Comparison of ENCODE assay signal across 17 cellular contexts in genomic region chr15:29105151-29105785, GRCh38.
"Had no signal": no experiment of that assay in that cellular context is flagged by ENCODE, and none has a peak within 500 bp of the region (broad histone marks: within the 10 kb centered on the region; RNA-seq: fewer than 3 reads in every experiment).

No MANE protein-coding gene starts in this region.

- H3K36me3 ChIP-seq: ascending aorta, thyroid gland had no signal

- H3K4me1 ChIP-seq: ascending aorta, foreskin keratinocyte had no signal

- H3K27ac ChIP-seq: ascending aorta, foreskin keratinocyte, thyroid gland had no signal

- DNase-seq: activated CD4-positive, alpha-beta T cell treated with anti-CD3 and anti-CD28 coated beads, Interleukin-2, amount 10 ng/mL, durations not matched to agents 24 days and 14 days; activated CD8-positive, alpha-beta memory T cell treated with anti-CD3 and anti-CD28 coated beads, Interleukin-2, amount 50 U/mL, for 48 hours; activated CD8-positive, alpha-beta T cell treated with anti-CD3 and anti-CD28 coated beads, Interleukin-2, amount 10 ng/mL, durations not matched to agents 7 days and 5 days; activated effector memory CD4-positive, alpha-beta T cell treated with anti-CD3 and anti-CD28 coated beads, Interleukin-2, amount 50 U/mL, for 16 hours; activated naive CD4-positive, alpha-beta T cell treated with anti-CD3 and anti-CD28 coated beads, Interleukin-2, amount 50 U/mL, for 16 hours; activated T-cell treated with anti-CD3 and anti-CD28 coated beads, Interleukin-2, amount 50 U/mL, for 72 hours; foreskin keratinocyte; left ventricle myocardium superior; mesenchymal stem cell; nephron progenitor cell; stimulated activated CD4-positive, alpha-beta T cell treated with anti-CD3 and anti-CD28 coated beads, Interleukin-12 subunit alpha, Interleukin-12 subunit beta, amount 100 ng/mL, for 4 hours; stimulated activated CD4-positive, alpha-beta T cell treated with anti-CD3 and anti-CD28 coated beads, Interleukin-1b, Interleukin-23, amount 100 ng/mL, for 48 hours; stimulated activated CD8-positive, alpha-beta memory T cell treated with anti-CD3 and anti-CD28 coated beads, Interleukin-4, amount 100 ng/mL, for 48 hours; stimulated activated naive CD4-positive, alpha-beta T cell treated with Interleukin-2 at 50 U/mL for 16 hours; thyroid gland had no signal

- H3K27me3 ChIP-seq: ascending aorta, dorsolateral prefrontal cortex, foreskin keratinocyte, thyroid gland had no signal

- ATAC-seq: activated CD8-positive, alpha-beta T cell treated with anti-CD3 and anti-CD28 coated beads, Interleukin-2, amount 10 ng/mL, durations not matched to agents 7 days and 5 days; activated T-cell treated with anti-CD3 and anti-CD28 coated beads, Interleukin-2, amount 50 U/mL, for 72 hours; foreskin keratinocyte; left ventricle myocardium superior had no signal

- H3K9me3 ChIP-seq: ascending aorta, thyroid gland had no signal

- H3K4me3 ChIP-seq: ascending aorta, dorsolateral prefrontal cortex, thyroid gland had no signal
